In the genomic region with DNA sequence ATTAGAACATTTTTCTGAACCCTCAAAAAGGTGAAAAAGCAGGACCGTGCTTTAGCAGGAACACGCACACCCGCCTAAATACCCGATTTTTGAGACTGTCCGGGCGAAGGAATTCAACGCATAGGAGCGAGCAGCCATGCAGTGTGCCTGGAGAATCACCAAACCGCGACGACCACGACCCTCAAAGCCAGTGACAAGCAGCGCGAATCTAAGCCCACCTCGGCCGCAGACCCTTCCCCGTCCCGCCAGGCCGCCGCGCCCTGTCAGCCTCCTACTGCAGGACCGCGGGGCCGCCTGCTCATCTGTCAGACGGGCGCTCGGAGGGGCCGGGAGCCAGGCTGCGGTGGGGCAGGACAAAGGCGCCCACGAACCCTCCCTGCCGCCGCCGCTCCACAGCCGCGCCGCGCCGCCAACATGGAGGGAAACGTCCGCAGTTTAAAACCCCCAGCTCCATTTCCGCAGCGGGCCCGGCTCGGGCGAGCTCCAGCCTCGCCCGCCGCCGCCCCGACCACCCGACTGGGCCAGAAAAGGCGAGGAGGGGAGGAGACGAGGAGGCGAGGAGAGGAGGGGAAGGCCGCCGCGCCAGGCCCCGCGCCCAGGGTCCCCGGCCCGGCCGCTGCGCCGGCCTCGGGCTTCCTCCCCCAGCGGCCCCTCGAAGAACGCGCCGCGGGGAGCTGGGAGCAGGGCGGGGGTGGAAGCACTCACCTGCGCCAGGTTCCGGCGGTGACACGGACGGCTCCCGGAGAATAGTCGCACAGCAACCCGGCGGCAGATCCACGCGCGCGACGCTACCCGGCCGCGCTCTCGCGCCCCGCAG, we compare ENCODE assay signal across 1 cellular context.
TF ChIP-seq lines count a peak whose summit lies in the region.

A gene (minus strand): TSS at position 790 of the 817 bp plus-strand sequence. CDS start 3,963 bp downstream, outside the sequence.

TF ChIP-seq in K562, 482 proteins besides CTCF, POLR2A, EP300 and RAD21 (continued from another document and continues in another):
- TF ChIP-seq, protein P1, sequence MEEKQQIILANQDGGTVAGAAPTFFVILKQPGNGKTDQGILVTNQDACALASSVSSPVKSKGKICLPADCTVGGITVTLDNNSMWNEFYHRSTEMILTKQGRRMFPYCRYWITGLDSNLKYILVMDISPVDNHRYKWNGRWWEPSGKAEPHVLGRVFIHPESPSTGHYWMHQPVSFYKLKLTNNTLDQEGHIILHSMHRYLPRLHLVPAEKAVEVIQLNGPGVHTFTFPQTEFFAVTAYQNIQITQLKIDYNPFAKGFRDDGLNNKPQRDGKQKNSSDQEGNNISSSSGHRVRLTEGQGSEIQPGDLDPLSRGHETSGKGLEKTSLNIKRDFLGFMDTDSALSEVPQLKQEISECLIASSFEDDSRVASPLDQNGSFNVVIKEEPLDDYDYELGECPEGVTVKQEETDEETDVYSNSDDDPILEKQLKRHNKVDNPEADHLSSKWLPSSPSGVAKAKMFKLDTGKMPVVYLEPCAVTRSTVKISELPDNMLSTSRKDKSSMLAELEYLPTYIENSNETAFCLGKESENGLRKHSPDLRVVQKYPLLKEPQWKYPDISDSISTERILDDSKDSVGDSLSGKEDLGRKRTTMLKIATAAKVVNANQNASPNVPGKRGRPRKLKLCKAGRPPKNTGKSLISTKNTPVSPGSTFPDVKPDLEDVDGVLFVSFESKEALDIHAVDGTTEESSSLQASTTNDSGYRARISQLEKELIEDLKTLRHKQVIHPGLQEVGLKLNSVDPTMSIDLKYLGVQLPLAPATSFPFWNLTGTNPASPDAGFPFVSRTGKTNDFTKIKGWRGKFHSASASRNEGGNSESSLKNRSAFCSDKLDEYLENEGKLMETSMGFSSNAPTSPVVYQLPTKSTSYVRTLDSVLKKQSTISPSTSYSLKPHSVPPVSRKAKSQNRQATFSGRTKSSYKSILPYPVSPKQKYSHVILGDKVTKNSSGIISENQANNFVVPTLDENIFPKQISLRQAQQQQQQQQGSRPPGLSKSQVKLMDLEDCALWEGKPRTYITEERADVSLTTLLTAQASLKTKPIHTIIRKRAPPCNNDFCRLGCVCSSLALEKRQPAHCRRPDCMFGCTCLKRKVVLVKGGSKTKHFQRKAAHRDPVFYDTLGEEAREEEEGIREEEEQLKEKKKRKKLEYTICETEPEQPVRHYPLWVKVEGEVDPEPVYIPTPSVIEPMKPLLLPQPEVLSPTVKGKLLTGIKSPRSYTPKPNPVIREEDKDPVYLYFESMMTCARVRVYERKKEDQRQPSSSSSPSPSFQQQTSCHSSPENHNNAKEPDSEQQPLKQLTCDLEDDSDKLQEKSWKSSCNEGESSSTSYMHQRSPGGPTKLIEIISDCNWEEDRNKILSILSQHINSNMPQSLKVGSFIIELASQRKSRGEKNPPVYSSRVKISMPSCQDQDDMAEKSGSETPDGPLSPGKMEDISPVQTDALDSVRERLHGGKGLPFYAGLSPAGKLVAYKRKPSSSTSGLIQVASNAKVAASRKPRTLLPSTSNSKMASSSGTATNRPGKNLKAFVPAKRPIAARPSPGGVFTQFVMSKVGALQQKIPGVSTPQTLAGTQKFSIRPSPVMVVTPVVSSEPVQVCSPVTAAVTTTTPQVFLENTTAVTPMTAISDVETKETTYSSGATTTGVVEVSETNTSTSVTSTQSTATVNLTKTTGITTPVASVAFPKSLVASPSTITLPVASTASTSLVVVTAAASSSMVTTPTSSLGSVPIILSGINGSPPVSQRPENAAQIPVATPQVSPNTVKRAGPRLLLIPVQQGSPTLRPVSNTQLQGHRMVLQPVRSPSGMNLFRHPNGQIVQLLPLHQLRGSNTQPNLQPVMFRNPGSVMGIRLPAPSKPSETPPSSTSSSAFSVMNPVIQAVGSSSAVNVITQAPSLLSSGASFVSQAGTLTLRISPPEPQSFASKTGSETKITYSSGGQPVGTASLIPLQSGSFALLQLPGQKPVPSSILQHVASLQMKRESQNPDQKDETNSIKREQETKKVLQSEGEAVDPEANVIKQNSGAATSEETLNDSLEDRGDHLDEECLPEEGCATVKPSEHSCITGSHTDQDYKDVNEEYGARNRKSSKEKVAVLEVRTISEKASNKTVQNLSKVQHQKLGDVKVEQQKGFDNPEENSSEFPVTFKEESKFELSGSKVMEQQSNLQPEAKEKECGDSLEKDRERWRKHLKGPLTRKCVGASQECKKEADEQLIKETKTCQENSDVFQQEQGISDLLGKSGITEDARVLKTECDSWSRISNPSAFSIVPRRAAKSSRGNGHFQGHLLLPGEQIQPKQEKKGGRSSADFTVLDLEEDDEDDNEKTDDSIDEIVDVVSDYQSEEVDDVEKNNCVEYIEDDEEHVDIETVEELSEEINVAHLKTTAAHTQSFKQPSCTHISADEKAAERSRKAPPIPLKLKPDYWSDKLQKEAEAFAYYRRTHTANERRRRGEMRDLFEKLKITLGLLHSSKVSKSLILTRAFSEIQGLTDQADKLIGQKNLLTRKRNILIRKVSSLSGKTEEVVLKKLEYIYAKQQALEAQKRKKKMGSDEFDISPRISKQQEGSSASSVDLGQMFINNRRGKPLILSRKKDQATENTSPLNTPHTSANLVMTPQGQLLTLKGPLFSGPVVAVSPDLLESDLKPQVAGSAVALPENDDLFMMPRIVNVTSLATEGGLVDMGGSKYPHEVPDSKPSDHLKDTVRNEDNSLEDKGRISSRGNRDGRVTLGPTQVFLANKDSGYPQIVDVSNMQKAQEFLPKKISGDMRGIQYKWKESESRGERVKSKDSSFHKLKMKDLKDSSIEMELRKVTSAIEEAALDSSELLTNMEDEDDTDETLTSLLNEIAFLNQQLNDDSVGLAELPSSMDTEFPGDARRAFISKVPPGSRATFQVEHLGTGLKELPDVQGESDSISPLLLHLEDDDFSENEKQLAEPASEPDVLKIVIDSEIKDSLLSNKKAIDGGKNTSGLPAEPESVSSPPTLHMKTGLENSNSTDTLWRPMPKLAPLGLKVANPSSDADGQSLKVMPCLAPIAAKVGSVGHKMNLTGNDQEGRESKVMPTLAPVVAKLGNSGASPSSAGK (IDR thresholded peaks at IDR 0.05): peak; percentile 42; the same call in 1 of the 2 replicates
- TF ChIP-seq, protein P2, sequence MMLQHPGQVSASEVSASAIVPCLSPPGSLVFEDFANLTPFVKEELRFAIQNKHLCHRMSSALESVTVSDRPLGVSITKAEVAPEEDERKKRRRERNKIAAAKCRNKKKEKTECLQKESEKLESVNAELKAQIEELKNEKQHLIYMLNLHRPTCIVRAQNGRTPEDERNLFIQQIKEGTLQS (IDR thresholded peaks at IDR 0.05): no peak
- TF ChIP-seq, protein P2 (CRISPR knock-in tag; conservative IDR thresholded peaks at IDR 0.05): peak; percentile 56; the same call in 1 of the 2 replicates
- TF ChIP-seq, protein P3, sequence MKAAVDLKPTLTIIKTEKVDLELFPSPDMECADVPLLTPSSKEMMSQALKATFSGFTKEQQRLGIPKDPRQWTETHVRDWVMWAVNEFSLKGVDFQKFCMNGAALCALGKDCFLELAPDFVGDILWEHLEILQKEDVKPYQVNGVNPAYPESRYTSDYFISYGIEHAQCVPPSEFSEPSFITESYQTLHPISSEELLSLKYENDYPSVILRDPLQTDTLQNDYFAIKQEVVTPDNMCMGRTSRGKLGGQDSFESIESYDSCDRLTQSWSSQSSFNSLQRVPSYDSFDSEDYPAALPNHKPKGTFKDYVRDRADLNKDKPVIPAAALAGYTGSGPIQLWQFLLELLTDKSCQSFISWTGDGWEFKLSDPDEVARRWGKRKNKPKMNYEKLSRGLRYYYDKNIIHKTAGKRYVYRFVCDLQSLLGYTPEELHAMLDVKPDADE (conservative IDR thresholded peaks at IDR 0.05; ENCODE audit: control insufficient read depth, low read depth, low read length): peak; percentile 66
- TF ChIP-seq SIN3B (IDR thresholded peaks at IDR 0.05; ENCODE audit: low read depth) (peak; percentile 56; the same call in 1 of the 2 replicates), EWSR1 (IDR thresholded peaks at IDR 0.05; ENCODE audit: borderline replicate concordance, low read depth, partially characterized antibody) (no peak), SIN3A (IDR thresholded peaks at IDR 0.05; ENCODE audit: borderline replicate concordance in 2 of 2, control insufficient read depth in 1 of 2, low read depth in 2 of 2, low read length in 2 of 2) (peak in 1 of 2 experiments; percentile 62; a peak in 1 of 4 replicates), HDAC1 (IDR thresholded peaks at IDR 0.05) (peak in 1 of 2 experiments; percentile 42; a peak in 1 of 4 replicates), ZNF76 (CRISPR knock-in tag; IDR thresholded peaks at IDR 0.05; ENCODE audit: borderline replicate concordance) (peak; percentile 72; the same call in 1 of the 2 replicates), ZNF699 (CRISPR knock-in tag; IDR thresholded peaks at IDR 0.05; ENCODE audit: insufficient replicate concordance) (no peak), ZNF133 (CRISPR knock-in tag; IDR thresholded peaks at IDR 0.05) (0 out of 2 replicates have a peak, but pooled peaks have one; percentile 28), ZNF384 (IDR thresholded peaks at IDR 0.05; ENCODE audit: low read depth, low read length) (no peak), ELF1 (tag; IDR thresholded peaks at IDR 0.05) (peak; percentile 57; the same call in 1 of the 2 replicates), NCOR1 (IDR thresholded peaks at IDR 0.05) (no peak), SMAD4 (CRISPR knock-in tag; conservative IDR thresholded peaks at IDR 0.05) (no peak), FIP1L1 (IDR thresholded peaks at IDR 0.05; ENCODE audit: low read depth, low read length, poor library complexity, severe bottlenecking) (peak; percentile 94), ZNF274 (IDR thresholded peaks at IDR 0.05; ENCODE audit: borderline replicate concordance, low read depth, low read length) (no peak), SAFB2 (IDR thresholded peaks at IDR 0.05; ENCODE audit: borderline replicate concordance, low read depth, low read length, severe bottlenecking) (no peak)
- TF ChIP-seq, protein P4, sequence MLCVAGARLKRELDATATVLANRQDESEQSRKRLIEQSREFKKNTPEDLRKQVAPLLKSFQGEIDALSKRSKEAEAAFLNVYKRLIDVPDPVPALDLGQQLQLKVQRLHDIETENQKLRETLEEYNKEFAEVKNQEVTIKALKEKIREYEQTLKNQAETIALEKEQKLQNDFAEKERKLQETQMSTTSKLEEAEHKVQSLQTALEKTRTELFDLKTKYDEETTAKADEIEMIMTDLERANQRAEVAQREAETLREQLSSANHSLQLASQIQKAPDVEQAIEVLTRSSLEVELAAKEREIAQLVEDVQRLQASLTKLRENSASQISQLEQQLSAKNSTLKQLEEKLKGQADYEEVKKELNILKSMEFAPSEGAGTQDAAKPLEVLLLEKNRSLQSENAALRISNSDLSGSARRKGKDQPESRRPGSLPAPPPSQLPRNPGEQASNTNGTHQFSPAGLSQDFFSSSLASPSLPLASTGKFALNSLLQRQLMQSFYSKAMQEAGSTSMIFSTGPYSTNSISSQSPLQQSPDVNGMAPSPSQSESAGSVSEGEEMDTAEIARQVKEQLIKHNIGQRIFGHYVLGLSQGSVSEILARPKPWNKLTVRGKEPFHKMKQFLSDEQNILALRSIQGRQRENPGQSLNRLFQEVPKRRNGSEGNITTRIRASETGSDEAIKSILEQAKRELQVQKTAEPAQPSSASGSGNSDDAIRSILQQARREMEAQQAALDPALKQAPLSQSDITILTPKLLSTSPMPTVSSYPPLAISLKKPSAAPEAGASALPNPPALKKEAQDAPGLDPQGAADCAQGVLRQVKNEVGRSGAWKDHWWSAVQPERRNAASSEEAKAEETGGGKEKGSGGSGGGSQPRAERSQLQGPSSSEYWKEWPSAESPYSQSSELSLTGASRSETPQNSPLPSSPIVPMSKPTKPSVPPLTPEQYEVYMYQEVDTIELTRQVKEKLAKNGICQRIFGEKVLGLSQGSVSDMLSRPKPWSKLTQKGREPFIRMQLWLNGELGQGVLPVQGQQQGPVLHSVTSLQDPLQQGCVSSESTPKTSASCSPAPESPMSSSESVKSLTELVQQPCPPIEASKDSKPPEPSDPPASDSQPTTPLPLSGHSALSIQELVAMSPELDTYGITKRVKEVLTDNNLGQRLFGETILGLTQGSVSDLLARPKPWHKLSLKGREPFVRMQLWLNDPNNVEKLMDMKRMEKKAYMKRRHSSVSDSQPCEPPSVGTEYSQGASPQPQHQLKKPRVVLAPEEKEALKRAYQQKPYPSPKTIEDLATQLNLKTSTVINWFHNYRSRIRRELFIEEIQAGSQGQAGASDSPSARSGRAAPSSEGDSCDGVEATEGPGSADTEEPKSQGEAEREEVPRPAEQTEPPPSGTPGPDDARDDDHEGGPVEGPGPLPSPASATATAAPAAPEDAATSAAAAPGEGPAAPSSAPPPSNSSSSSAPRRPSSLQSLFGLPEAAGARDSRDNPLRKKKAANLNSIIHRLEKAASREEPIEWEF (CRISPR knock-in tag; IDR thresholded peaks at IDR 0.05): no peak
- TF ChIP-seq, protein P5, sequence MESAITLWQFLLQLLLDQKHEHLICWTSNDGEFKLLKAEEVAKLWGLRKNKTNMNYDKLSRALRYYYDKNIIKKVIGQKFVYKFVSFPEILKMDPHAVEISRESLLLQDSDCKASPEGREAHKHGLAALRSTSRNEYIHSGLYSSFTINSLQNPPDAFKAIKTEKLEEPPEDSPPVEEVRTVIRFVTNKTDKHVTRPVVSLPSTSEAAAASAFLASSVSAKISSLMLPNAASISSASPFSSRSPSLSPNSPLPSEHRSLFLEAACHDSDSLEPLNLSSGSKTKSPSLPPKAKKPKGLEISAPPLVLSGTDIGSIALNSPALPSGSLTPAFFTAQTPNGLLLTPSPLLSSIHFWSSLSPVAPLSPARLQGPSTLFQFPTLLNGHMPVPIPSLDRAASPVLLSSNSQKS (CRISPR knock-in tag; IDR thresholded peaks at IDR 0.05): 0 out of 2 replicates have a peak, but pooled peaks have one; percentile 38
- TF ChIP-seq, protein P6, sequence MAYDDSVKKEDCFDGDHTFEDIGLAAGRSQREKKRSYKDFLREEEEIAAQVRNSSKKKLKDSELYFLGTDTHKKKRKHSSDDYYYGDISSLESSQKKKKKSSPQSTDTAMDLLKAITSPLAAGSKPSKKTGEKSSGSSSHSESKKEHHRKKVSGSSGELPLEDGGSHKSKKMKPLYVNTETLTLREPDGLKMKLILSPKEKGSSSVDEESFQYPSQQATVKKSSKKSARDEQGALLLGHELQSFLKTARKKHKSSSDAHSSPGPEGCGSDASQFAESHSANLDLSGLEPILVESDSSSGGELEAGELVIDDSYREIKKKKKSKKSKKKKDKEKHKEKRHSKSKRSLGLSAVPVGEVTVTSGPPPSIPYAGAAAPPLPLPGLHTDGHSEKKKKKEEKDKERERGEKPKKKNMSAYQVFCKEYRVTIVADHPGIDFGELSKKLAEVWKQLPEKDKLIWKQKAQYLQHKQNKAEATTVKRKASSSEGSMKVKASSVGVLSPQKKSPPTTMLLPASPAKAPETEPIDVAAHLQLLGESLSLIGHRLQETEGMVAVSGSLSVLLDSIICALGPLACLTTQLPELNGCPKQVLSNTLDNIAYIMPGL (CRISPR knock-in tag; IDR thresholded peaks at IDR 0.05): 0 out of 2 replicates have a peak, but pooled peaks have one; percentile 18
